Comparison of ENCODE assay signal across 1 cellular context in the genomic region with DNA sequence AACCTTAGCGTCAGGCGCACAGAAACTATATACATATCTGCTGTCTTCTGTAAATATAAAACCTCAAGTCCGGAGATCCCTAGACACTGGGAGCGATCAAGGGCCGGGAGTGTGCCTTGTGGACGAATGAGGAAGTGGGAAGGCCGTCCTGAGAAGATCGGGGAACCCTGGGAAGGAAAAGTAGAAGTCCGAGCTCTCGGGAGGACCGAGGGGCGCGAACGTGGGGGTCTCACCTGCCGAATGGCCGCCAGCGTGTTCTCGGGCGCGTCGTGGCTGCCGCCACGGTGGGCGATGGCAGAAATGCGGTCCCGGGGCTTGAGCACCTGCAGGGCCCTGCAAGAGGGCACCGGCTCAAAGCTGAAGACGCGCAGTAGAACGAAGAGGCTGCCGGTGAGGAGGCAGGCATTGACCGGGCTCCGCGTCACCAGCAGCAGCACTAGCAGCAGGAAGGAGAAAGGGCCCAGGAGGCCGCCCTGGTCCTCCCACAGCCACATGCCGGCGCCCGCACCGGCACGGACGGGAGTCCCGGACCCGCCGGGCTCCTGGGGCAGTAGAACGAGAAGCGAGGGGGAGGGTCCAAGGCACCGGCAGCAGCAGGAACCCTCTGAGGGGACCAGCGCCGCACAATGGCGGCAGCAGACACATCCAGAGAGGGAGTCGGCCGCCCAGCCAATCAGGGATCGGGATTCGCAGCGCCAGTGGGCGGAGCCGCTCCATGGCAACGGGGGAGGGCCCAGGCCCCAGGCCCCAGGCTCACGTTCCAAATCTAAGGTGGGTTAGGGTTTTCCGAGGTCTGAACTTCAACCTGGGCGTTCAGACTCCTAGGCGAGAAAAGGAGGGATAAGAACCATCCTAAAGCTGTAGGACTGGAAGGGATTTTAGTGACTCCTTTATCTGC.
TF ChIP-seq lines count a peak whose summit lies in the region.

TSS of gene GDE1 (minus strand) at position 628 of the 898 bp plus-strand sequence. CDS start at position 494, 134 bp downstream.

TF ChIP-seq in HepG2, 621 proteins besides CTCF, POLR2A, EP300 and RAD21 (continued from another document and continues in another):
- TF ChIP-seq, protein P1, sequence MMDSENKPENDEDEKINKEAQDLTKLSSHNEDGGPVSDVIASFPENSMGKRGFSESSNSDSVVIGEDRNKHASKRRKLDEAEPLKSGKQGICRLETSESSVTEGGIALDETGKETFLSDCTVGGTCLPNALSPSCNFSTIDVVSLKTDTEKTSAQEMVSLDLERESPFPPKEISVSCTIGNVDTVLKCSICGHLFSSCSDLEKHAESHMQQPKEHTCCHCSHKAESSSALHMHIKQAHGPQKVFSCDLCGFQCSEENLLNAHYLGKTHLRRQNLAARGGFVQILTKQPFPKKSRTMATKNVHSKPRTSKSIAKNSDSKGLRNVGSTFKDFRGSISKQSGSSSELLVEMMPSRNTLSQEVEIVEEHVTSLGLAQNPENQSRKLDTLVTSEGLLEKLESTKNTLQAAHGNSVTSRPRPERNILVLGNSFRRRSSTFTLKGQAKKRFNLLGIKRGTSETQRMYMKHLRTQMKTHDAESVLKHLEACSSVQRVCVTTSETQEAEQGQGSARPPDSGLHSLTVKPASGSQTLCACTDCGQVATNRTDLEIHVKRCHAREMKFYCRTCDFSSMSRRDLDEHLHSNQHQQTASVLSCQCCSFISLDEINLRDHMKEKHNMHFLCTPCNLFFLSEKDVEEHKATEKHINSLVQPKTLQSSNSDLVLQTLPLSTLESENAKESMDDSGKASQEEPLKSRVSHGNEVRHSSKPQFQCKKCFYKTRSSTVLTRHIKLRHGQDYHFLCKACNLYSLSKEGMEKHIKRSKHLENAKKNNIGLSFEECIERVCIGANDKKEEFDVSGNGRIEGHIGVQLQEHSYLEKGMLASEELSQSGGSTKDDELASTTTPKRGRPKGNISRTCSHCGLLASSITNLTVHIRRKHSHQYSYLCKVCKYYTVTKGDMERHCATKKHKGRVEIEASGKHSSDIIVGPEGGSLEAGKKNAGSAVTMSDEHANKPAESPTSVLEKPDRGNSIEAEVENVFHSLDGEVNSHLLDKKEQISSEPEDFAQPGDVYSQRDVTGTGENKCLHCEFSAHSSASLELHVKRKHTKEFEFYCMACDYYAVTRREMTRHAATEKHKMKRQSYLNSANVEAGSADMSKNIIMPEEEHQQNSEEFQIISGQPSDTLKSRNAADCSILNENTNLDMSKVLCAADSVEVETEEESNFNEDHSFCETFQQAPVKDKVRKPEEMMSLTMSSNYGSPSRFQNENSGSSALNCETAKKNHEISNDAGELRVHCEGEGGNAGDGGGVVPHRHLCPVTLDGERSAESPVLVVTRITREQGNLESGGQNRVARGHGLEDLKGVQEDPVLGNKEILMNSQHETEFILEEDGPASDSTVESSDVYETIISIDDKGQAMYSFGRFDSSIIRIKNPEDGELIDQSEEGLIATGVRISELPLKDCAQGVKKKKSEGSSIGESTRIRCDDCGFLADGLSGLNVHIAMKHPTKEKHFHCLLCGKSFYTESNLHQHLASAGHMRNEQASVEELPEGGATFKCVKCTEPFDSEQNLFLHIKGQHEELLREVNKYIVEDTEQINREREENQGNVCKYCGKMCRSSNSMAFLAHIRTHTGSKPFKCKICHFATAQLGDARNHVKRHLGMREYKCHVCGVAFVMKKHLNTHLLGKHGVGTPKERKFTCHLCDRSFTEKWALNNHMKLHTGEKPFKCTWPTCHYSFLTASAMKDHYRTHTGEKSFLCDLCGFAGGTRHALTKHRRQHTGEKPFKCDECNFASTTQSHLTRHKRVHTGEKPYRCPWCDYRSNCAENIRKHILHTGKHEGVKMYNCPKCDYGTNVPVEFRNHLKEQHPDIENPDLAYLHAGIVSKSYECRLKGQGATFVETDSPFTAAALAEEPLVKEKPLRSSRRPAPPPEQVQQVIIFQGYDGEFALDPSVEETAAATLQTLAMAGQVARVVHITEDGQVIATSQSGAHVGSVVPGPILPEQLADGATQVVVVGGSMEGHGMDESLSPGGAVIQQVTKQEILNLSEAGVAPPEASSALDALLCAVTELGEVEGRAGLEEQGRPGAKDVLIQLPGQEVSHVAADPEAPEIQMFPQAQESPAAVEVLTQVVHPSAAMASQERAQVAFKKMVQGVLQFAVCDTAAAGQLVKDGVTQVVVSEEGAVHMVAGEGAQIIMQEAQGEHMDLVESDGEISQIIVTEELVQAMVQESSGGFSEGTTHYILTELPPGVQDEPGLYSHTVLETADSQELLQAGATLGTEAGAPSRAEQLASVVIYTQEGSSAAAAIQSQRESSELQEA (CRISPR knock-in tag; IDR thresholded peaks at IDR 0.05; ENCODE audit: not compliant biosample characterization), result peak; percentile 98
- TF ChIP-seq KIAA2018 (CRISPR knock-in tag; IDR thresholded peaks at IDR 0.05; ENCODE audit: borderline replicate concordance) (no peak; the same call in 1 of the 2 replicates), ZNF260 (CRISPR knock-in tag; IDR thresholded peaks at IDR 0.05; ENCODE audit: borderline replicate concordance, low read depth) (no peak), TGIF2 (CRISPR knock-in tag; IDR thresholded peaks at IDR 0.05) (no peak), ZNF446 (CRISPR knock-in tag; IDR thresholded peaks at IDR 0.05) (peak; percentile 66), EHMT2 (IDR thresholded peaks at IDR 0.05; ENCODE audit: borderline replicate concordance, low read depth, low read length) (no peak), ZBTB44 (CRISPR knock-in tag; IDR thresholded peaks at IDR 0.05) (peak; percentile 11; the same call in 1 of the 2 replicates), PAF1 (CRISPR knock-in tag; IDR thresholded peaks at IDR 0.05) (no peak), PCBP2 (optimal IDR thresholded peaks at IDR 0.05; ENCODE audit: low read depth, low read length, poor library complexity, severe bottlenecking) (no peak), SRSF1 (optimal IDR thresholded peaks at IDR 0.05; ENCODE audit: low read depth, low read length) (no peak), RBM22 (optimal IDR thresholded peaks at IDR 0.05; ENCODE audit: low read length) (peak; percentile 70), TEF (CRISPR knock-in tag; IDR thresholded peaks at IDR 0.05) (no peak), ZNF296 (CRISPR knock-in tag; conservative IDR thresholded peaks at IDR 0.05) (no peak), ZNF782 (CRISPR knock-in tag; IDR thresholded peaks at IDR 0.05; ENCODE audit: borderline replicate concordance) (peak; percentile 92; the same call in 1 of the 2 replicates), GZF1 (CRISPR knock-in tag; IDR thresholded peaks at IDR 0.05) (peak; percentile 92), BCL3 (CRISPR knock-in tag; IDR thresholded peaks at IDR 0.05) (peak; percentile 98; the same call in 1 of the 2 replicates), ZFP1 (CRISPR knock-in tag; IDR thresholded peaks at IDR 0.05) (no peak; the same call in none of the 2 replicates), ZNF343 (CRISPR knock-in tag; IDR thresholded peaks at IDR 0.05) (no peak), REL (CRISPR knock-in tag; conservative IDR thresholded peaks at IDR 0.05) (no peak), BATF2 (CRISPR knock-in tag; IDR thresholded peaks at IDR 0.05) (no peak)
- TF ChIP-seq, protein P2, sequence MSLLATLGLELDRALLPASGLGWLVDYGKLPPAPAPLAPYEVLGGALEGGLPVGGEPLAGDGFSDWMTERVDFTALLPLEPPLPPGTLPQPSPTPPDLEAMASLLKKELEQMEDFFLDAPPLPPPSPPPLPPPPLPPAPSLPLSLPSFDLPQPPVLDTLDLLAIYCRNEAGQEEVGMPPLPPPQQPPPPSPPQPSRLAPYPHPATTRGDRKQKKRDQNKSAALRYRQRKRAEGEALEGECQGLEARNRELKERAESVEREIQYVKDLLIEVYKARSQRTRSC (CRISPR knock-in tag; IDR thresholded peaks at IDR 0.05; ENCODE audit: low read depth), result no peak
- TF ChIP-seq, protein P3, sequence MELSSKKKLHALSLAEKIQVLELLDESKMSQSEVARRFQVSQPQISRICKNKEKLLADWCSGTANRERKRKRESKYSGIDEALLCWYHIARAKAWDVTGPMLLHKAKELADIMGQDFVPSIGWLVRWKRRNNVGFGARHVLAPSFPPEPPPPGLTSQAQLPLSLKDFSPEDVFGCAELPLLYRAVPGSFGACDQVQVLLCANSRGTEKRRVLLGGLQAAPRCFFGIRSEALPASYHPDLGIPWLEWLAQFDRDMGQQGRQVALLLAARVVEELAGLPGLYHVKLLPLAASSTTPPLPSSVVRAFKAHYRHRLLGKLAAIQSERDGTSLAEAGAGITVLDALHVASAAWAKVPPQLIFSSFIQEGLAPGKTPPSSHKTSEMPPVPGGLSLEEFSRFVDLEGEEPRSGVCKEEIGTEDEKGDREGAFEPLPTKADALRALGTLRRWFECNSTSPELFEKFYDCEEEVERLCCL (CRISPR knock-in tag; IDR thresholded peaks at IDR 0.05; ENCODE audit: borderline replicate concordance), result 0 out of 2 replicates have a peak, but pooled peaks have one; percentile 32
